Comparison of ENCODE assay signal across 1 cellular context in genomic region chr10:102735065-102735562, GRCh38.
TF ChIP-seq lines count a peak whose summit lies in the region.

No MANE protein-coding gene starts in this region.

TF ChIP-seq in SK-N-SH treated with all-trans-retinoic acid at 6 μM for 48 hours, 23 proteins besides CTCF, POLR2A, EP300 and RAD21 (continued from another document):
- TF ChIP-seq TSHZ2 (CRISPR knock-in tag; IDR thresholded peaks at IDR 0.05): no peak
- no peak for TF ChIP-seq ARNTL (CRISPR knock-in tag; IDR thresholded peaks at IDR 0.05; ENCODE audit: borderline replicate concordance, low read depth)
- no peak for TF ChIP-seq ISL1 (CRISPR knock-in tag; IDR thresholded peaks at IDR 0.05)
- TF ChIP-seq POU6F1 (CRISPR knock-in tag; IDR thresholded peaks at IDR 0.05; ENCODE audit: borderline replicate concordance, low read depth): no peak
- TF ChIP-seq TCF4 (CRISPR knock-in tag; IDR thresholded peaks at IDR 0.05; ENCODE audit: borderline replicate concordance): no peak
- no peak for TF ChIP-seq ZC3H10 (CRISPR knock-in tag; IDR thresholded peaks at IDR 0.05)
- TF ChIP-seq ZFP3 (CRISPR knock-in tag; IDR thresholded peaks at IDR 0.05): no peak
- no peak for TF ChIP-seq TOX (CRISPR knock-in tag; IDR thresholded peaks at IDR 0.05; ENCODE audit: borderline replicate concordance)
- TF ChIP-seq, protein P1, sequence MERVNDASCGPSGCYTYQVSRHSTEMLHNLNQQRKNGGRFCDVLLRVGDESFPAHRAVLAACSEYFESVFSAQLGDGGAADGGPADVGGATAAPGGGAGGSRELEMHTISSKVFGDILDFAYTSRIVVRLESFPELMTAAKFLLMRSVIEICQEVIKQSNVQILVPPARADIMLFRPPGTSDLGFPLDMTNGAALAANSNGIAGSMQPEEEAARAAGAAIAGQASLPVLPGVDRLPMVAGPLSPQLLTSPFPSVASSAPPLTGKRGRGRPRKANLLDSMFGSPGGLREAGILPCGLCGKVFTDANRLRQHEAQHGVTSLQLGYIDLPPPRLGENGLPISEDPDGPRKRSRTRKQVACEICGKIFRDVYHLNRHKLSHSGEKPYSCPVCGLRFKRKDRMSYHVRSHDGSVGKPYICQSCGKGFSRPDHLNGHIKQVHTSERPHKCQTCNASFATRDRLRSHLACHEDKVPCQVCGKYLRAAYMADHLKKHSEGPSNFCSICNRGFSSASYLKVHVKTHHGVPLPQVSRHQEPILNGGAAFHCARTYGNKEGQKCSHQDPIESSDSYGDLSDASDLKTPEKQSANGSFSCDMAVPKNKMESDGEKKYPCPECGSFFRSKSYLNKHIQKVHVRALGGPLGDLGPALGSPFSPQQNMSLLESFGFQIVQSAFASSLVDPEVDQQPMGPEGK (CRISPR knock-in tag; IDR thresholded peaks at IDR 0.05; ENCODE audit: borderline replicate concordance): no peak
